Comparison of ENCODE assay signal across 20 cellular contexts in genomic region chr6:17466707-17467106, GRCh38.
"Had no signal": no experiment of that assay in that cellular context is flagged by ENCODE, and none has a peak within 500 bp of the region (broad histone marks: within the 10 kb centered on the region; RNA-seq: fewer than 3 reads in every experiment).

No MANE protein-coding gene starts in this region.

- H3K79me2 ChIP-seq: parathyroid adenoma had no signal

- H3K36me3 ChIP-seq: right lobe of liver, transverse colon, uterus had no signal

- H3K9ac ChIP-seq: parathyroid adenoma had no signal

- H3K9me3 Mint-ChIP-seq: activated naive CD4-positive, alpha-beta T cell treated with anti-CD3 and anti-CD28 coated beads, Interleukin-2, amount 50 U/mL, for 24 hours; nephron progenitor cell; stimulated activated naive B cell treated with anti-CD40 and anti-IgM and Interleukin-4, amounts not matched to agents 10 μg/mL and 1 μg/mL and 100 μg/mL, for 72 hours had no signal

- H3K27me3 ChIP-seq: body of pancreas, right lobe of liver, transverse colon, uterus had no signal

- H3K27ac Mint-ChIP-seq: activated naive CD4-positive, alpha-beta T cell treated with anti-CD3 and anti-CD28 coated beads, Interleukin-2, amount 50 U/mL, for 24 hours; nephron progenitor cell; stimulated activated naive B cell treated with anti-CD40 and anti-IgM and Interleukin-4, amounts not matched to agents 10 μg/mL and 1 μg/mL and 100 μg/mL, for 72 hours had no signal

- H3K27me3 Mint-ChIP-seq: stimulated activated naive B cell treated with anti-CD40 and anti-IgM and Interleukin-4, amounts not matched to agents 10 μg/mL and 1 μg/mL and 100 μg/mL, for 72 hours had no signal

- H3K4me3 Mint-ChIP-seq: activated naive CD4-positive, alpha-beta T cell treated with anti-CD3 and anti-CD28 coated beads, Interleukin-2, amount 50 U/mL, for 24 hours; nephron progenitor cell; stimulated activated naive B cell treated with anti-CD40 and anti-IgM and Interleukin-4, amounts not matched to agents 10 μg/mL and 1 μg/mL and 100 μg/mL, for 72 hours had no signal

- H3K36me3 Mint-ChIP-seq: activated naive CD4-positive, alpha-beta T cell treated with anti-CD3 and anti-CD28 coated beads, Interleukin-2, amount 50 U/mL, for 24 hours; stimulated activated naive B cell treated with anti-CD40 and anti-IgM and Interleukin-4, amounts not matched to agents 10 μg/mL and 1 μg/mL and 100 μg/mL, for 72 hours had no signal

- H3K4me1 Mint-ChIP-seq: activated naive CD4-positive, alpha-beta T cell treated with anti-CD3 and anti-CD28 coated beads, Interleukin-2, amount 50 U/mL, for 24 hours had no signal

- H3K27ac ChIP-seq: body of pancreas, parathyroid adenoma, right lobe of liver, transverse colon, uterus had no signal

- H3K4me1 ChIP-seq: body of pancreas had no signal

- H3K9me3 ChIP-seq: body of pancreas, mucosa of descending colon, right lobe of liver, transverse colon, uterus had no signal

- H3K4me3 ChIP-seq: body of pancreas, mucosa of descending colon, right lobe of liver, transverse colon, uterus had no signal

- H2AFZ ChIP-seq: parathyroid adenoma had no signal

- ATAC-seq: body of pancreas; left cardiac atrium; mucosa of descending colon; stimulated activated naive B cell treated with anti-CD40 and anti-IgM and Interleukin-4, amounts not matched to agents 10 μg/mL and 1 μg/mL and 100 μg/mL, for 72 hours had no signal

- DNase-seq: activated gamma-delta T cell treated with Interleukin-2 at 50 U/mL for 16 hours; activated T-cell treated with anti-CD3 and anti-CD28 coated beads, Interleukin-2, amount 50 U/mL, for 1 hour; anterior cingulate cortex; body of pancreas; erythroblast; head of caudate nucleus; hypothalamus; left cardiac atrium; mesendoderm; mucosa of descending colon; nephron progenitor cell; right lobe of liver; small intestine; stimulated activated CD4-positive, alpha-beta T cell treated with anti-CD3 and anti-CD28 coated beads, Interleukin-2, amount 100 ng/mL, for 48 hours; stimulated activated CD8-positive, alpha-beta memory T cell treated with anti-CD3 and anti-CD28 coated beads, Interleukin-4, amount 100 ng/mL, for 48 hours; stimulated activated naive B cell treated with anti-CD40 and anti-IgM and Interleukin-4, amounts not matched to agents 10 μg/mL and 1 μg/mL and 100 μg/mL, for 72 hours; transverse colon; uterus had no signal
